ENCODE assay signal across 22 cellular contexts in the genomic region with DNA sequence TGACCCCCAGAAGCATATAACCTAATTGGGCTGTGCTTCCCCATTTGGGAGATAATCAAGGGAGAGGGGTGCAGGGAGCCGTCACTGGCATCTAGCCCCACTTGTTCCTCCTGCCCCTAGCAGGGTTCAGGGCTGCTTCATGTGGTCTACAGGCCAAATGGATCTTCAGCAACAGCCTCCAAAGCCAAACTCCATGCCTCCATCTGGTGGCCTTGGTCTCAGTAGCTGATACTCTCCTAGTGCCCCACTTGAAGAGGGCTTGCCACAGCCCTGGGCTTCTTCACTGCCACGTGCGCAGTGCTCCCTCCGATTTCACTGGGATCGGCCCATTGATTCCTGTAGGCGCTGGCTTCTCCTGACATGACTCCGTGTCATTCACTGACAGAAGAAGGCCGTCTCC.
"Had no signal": no experiment of that assay in that cellular context is flagged by ENCODE, and none has a peak within 500 bp of the region (broad histone marks: within the 10 kb centered on the region; RNA-seq: fewer than 3 reads in every experiment).

No MANE protein-coding gene starts in this region.

- H3K36me3 ChIP-seq: neutrophil, transverse colon, vagina had no signal

- H3K4me1 ChIP-seq: vagina had no signal

- H3K27me3 ChIP-seq: neutrophil, transverse colon, vagina had no signal

- H3K4me3 ChIP-seq: transverse colon, vagina had no signal

- H3K27ac Mint-ChIP-seq: activated CD8-positive, alpha-beta T cell treated with anti-CD3 and anti-CD28 coated beads for 36 hours; activated naive CD8-positive, alpha-beta T cell; brain; naive thymus-derived CD8-positive, alpha-beta T cell; stimulated activated naive B cell treated with anti-CD40 and anti-IgM and Interleukin-4, amounts not matched to agents 10 μg/mL and 1 μg/mL and 100 μg/mL, for 72 hours had no signal

- H3K27ac ChIP-seq: foreskin keratinocyte, neutrophil, parathyroid adenoma, transverse colon, vagina had no signal

- H3K9me3 ChIP-seq: neutrophil, transverse colon, vagina had no signal

- H3K9me3 Mint-ChIP-seq: naive thymus-derived CD8-positive, alpha-beta T cell; stimulated activated naive B cell treated with anti-CD40 and anti-IgM and Interleukin-4, amounts not matched to agents 10 μg/mL and 1 μg/mL and 100 μg/mL, for 72 hours had no signal

- H2AFZ ChIP-seq: parathyroid adenoma had no signal

- H3K79me2 ChIP-seq: parathyroid adenoma had no signal

- H3K27me3 Mint-ChIP-seq: activated CD8-positive, alpha-beta T cell treated with anti-CD3 and anti-CD28 coated beads for 36 hours; activated naive CD8-positive, alpha-beta T cell; naive thymus-derived CD8-positive, alpha-beta T cell; stimulated activated naive B cell treated with anti-CD40 and anti-IgM and Interleukin-4, amounts not matched to agents 10 μg/mL and 1 μg/mL and 100 μg/mL, for 72 hours had no signal

- H3K4me3 Mint-ChIP-seq: activated CD8-positive, alpha-beta T cell treated with anti-CD3 and anti-CD28 coated beads for 36 hours; activated naive CD8-positive, alpha-beta T cell; activated T-cell treated with anti-CD3 and anti-CD28 coated beads, Interleukin-2, amount 50 U/mL, for 4 hours; brain; naive thymus-derived CD8-positive, alpha-beta T cell; stimulated activated naive B cell treated with anti-CD40 and anti-IgM and Interleukin-4, amounts not matched to agents 10 μg/mL and 1 μg/mL and 100 μg/mL, for 72 hours had no signal

- ATAC-seq: activated CD8-positive, alpha-beta T cell treated with anti-CD3 and anti-CD28 coated beads for 36 hours; activated T-cell treated with anti-CD3 and anti-CD28 coated beads, Interleukin-2, amount 50 U/mL, for 4 hours; foreskin keratinocyte; left ventricle myocardium superior; naive thymus-derived CD8-positive, alpha-beta T cell; stimulated activated naive B cell treated with anti-CD40 and anti-IgM and Interleukin-4, amounts not matched to agents 10 μg/mL and 1 μg/mL and 100 μg/mL, for 72 hours had no signal

- H3K4me1 Mint-ChIP-seq: brain; naive thymus-derived CD8-positive, alpha-beta T cell; stimulated activated naive B cell treated with anti-CD40 and anti-IgM and Interleukin-4, amounts not matched to agents 10 μg/mL and 1 μg/mL and 100 μg/mL, for 72 hours had no signal

- DNase-seq: activated CD4-positive, alpha-beta T cell treated with anti-CD3 and anti-CD28 coated beads for 4 hours; activated CD8-positive, alpha-beta T cell treated with anti-CD3 and anti-CD28 coated beads for 36 hours; activated gamma-delta T cell; activated T-cell treated with anti-CD3 and anti-CD28 coated beads, Interleukin-2, amount 50 U/mL, for 4 hours; amniotic stem cell; cortex of kidney; effector CD8-positive, alpha-beta T cell; foreskin keratinocyte; glutamatergic neuron; left ventricle myocardium superior; mesenchymal stem cell; naive thymus-derived CD8-positive, alpha-beta T cell; retina; stimulated activated CD4-positive, alpha-beta T cell treated with anti-CD3 and anti-CD28 coated beads, Interleukin-2, amount 100 ng/mL, for 48 hours; stimulated activated naive B cell treated with anti-CD40 and anti-IgM and Interleukin-4, amounts not matched to agents 10 μg/mL and 1 μg/mL and 100 μg/mL, for 72 hours; T1000; transverse colon had no signal

- H3K9ac ChIP-seq: parathyroid adenoma had no signal
